In genomic region chr7:148793590-148793989, GRCh38 we compare ENCODE assay signal across 29 cellular contexts.
DNase-seq lines count a peak whose midpoint lies in the region; ATAC-seq and TF ChIP-seq lines count a peak whose summit lies in the region.
"Had no signal": no experiment of that assay in that cellular context is flagged by ENCODE, and none has a peak within 500 bp of the region (broad histone marks: within the 10 kb centered on the region; RNA-seq: fewer than 3 reads in every experiment).

No MANE protein-coding gene starts in this region.

- 98 to 100% methylated on average over 1 of the region's 1 CpG for WGBS in thyroid gland, 2 donors

- intact Hi-C loops in thyroid gland (cut with DNase I), result no loop called here

- peaks cover 25% of the 10 kb centered on the region for H3K36me3 Mint-ChIP-seq in activated naive CD4-positive, alpha-beta T cell treated with anti-CD3 and anti-CD28 coated beads, Interleukin-2, amount 50 U/mL, for 24 hours
- H3K36me3 Mint-ChIP-seq in activated naive CD4-positive, alpha-beta T cell treated with anti-CD3 and anti-CD28 coated beads, Interleukin-2, amount 10 ng/mL, durations not matched to agents 7 days and 5 days, result peaks cover 67% of the 10 kb centered on the region
- H3K36me3 Mint-ChIP-seq in stimulated activated naive B cell treated with anti-CD40 and anti-IgM and Interleukin-4, amounts not matched to agents 10 μg/mL and 1 μg/mL and 100 μg/mL, for 72 hours, result peaks cover 44 to 71% of the 10 kb centered on the region in 2 donors

- peaks cover 75% of the 10 kb centered on the region for H3K36me3 ChIP-seq in KMS-11 (ENCODE audit: insufficient read depth)
- H3K36me3 ChIP-seq in thyroid gland, result peaks cover 67% of the 10 kb centered on the region in 2 donors
- H3K36me3 ChIP-seq: ovary had no signal

- TF ChIP-seq CTCF in KMS-11 (conservative IDR thresholded peaks at IDR 0.05; ENCODE audit: low read depth, low read length) (no peak), choroid plexus epithelial cell (conservative IDR thresholded peaks at IDR 0.05; ENCODE audit: low read depth, low read length) (no peak), thyroid gland (IDR thresholded peaks at IDR 0.05) (no peak)

- H3K4me3 Mint-ChIP-seq in activated naive CD4-positive, alpha-beta T cell treated with anti-CD3 and anti-CD28 coated beads, Interleukin-2, amount 50 U/mL, for 24 hours, result no peak overlapping the region
- H3K4me3 Mint-ChIP-seq in activated naive CD4-positive, alpha-beta T cell treated with anti-CD3 and anti-CD28 coated beads, Interleukin-2, amount 10 ng/mL, durations not matched to agents 7 days and 5 days, result no peak overlapping the region
- H3K4me3 Mint-ChIP-seq in stimulated activated naive B cell treated with anti-CD40 and anti-IgM and Interleukin-4, amounts not matched to agents 10 μg/mL and 1 μg/mL and 100 μg/mL, for 72 hours, result no peak overlapping the region
- H3K4me3 Mint-ChIP-seq: activated CD4-positive, alpha-beta T cell treated with anti-CD3 and anti-CD28 coated beads, Interleukin-2, amount 10 ng/mL, durations not matched to agents 7 days and 5 days; CD14-positive monocyte; natural killer cell treated with Interleukin-12 subunit alpha and Interleukin-12 subunit beta and Interleukin-15 and Interleukin-18, amount 100 ng/mL, for 72 hours; T-helper 17 cell had no signal

- H3K9me3 Mint-ChIP-seq in activated naive CD4-positive, alpha-beta T cell treated with anti-CD3 and anti-CD28 coated beads, Interleukin-2, amount 50 U/mL, for 24 hours, result no peaks in the 10 kb centered on the region
- no peaks in the 10 kb centered on the region for H3K9me3 Mint-ChIP-seq in activated naive CD4-positive, alpha-beta T cell treated with anti-CD3 and anti-CD28 coated beads, Interleukin-2, amount 10 ng/mL, durations not matched to agents 7 days and 5 days
- no peaks in the 10 kb centered on the region for H3K9me3 Mint-ChIP-seq in stimulated activated naive B cell treated with anti-CD40 and anti-IgM and Interleukin-4, amounts not matched to agents 10 μg/mL and 1 μg/mL and 100 μg/mL, for 72 hours
- H3K9me3 Mint-ChIP-seq: activated CD4-positive, alpha-beta T cell treated with anti-CD3 and anti-CD28 coated beads, Interleukin-2, amount 10 ng/mL, durations not matched to agents 7 days and 5 days; natural killer cell treated with Interleukin-12 subunit alpha and Interleukin-12 subunit beta and Interleukin-15 and Interleukin-18, amount 100 ng/mL, for 72 hours had no signal

- H3K27ac ChIP-seq in KMS-11 (peak overlapping the region; percentile 5; the same call in 1 of the 2 replicates), thyroid gland (no peak overlapping the region)
- H3K27ac ChIP-seq: heart right ventricle, ovary, upper lobe of left lung, VCaP had no signal

- peaks cover 13% of the 10 kb centered on the region; the same call in 1 of the 2 replicates for H3K79me2 ChIP-seq in KMS-11 (ENCODE audit: insufficient read depth, low read depth)

- peaks cover 4% of the 10 kb centered on the region for H3K4me1 Mint-ChIP-seq in activated naive CD4-positive, alpha-beta T cell treated with anti-CD3 and anti-CD28 coated beads, Interleukin-2, amount 50 U/mL, for 24 hours
- H3K4me1 Mint-ChIP-seq in activated naive CD4-positive, alpha-beta T cell treated with anti-CD3 and anti-CD28 coated beads, Interleukin-2, amount 10 ng/mL, durations not matched to agents 7 days and 5 days, result peaks cover 5% of the 10 kb centered on the region
- peaks cover 0 to 2% of the 10 kb centered on the region in 2 donors for H3K4me1 Mint-ChIP-seq in stimulated activated naive B cell treated with anti-CD40 and anti-IgM and Interleukin-4, amounts not matched to agents 10 μg/mL and 1 μg/mL and 100 μg/mL, for 72 hours
- H3K4me1 Mint-ChIP-seq: CD14-positive monocyte, T-helper 17 cell had no signal

- DNase-seq in activated naive CD4-positive, alpha-beta T cell treated with anti-CD3 and anti-CD28 coated beads, Interleukin-2, amount 10 ng/mL, durations not matched to agents 7 days and 5 days, result no peak
- DNase-seq in choroid plexus epithelial cell (ENCODE audit: low read depth), result peak; percentile 15
- no peak for DNase-seq in stimulated activated naive B cell treated with anti-CD40 and anti-IgM and Interleukin-4, amounts not matched to agents 10 μg/mL and 1 μg/mL and 100 μg/mL, for 72 hours
- no peak for DNase-seq in thyroid gland
- no peak for DNase-seq in OCI-M2 (lab: John Stamatoyannopoulos, UW; ENCODE audit: unreplicated experiment)
- DNase-seq: activated CD4-positive, alpha-beta T cell treated with anti-CD3 and anti-CD28 coated beads, Interleukin-2, amount 10 ng/mL, durations not matched to agents 7 days and 5 days; activated CD8-positive, alpha-beta memory T cell treated with anti-CD3 and anti-CD28 coated beads, Interleukin-2, amount 50 U/mL, for 4 hours; activated effector memory CD4-positive, alpha-beta T cell treated with Interleukin-2 at 50 U/mL for 16 hours; amniotic stem cell; effector CD8-positive, alpha-beta T cell; foreskin melanocyte; heart right ventricle; mucosa of descending colon; NCI-H1436; NCI-H2107; NCI-H748 treated with DMSO at 0.1 percent for 48 hours; ovary; retina; stimulated activated CD4-positive, alpha-beta T cell treated with anti-CD3 and anti-CD28 coated beads, Interleukin-1b, Interleukin-23, amount 100 ng/mL, for 48 hours; stimulated activated CD8-positive, alpha-beta memory T cell treated with anti-CD3 and anti-CD28 coated beads, Interleukin-4, amount 100 ng/mL, for 48 hours; T-helper 17 cell; upper lobe of left lung had no signal

- H3K4me2 ChIP-seq in KMS-11, result peak overlapping the region; percentile 26; the same call in 1 of the 2 replicates
- H3K4me2 ChIP-seq: smooth muscle cell had no signal

- no peak overlapping the region for H3K9ac ChIP-seq in KMS-11

- ATAC-seq in stimulated activated naive B cell treated with anti-CD40 and anti-IgM and Interleukin-4, amounts not matched to agents 10 μg/mL and 1 μg/mL and 100 μg/mL, for 72 hours (replicated peaks), result no peak
- ATAC-seq: HCT116; heart right ventricle; mucosa of descending colon; natural killer cell treated with Interleukin-12 subunit alpha and Interleukin-12 subunit beta and Interleukin-15 and Interleukin-18, amount 100 ng/mL, for 72 hours; T-helper 17 cell had no signal

- H3K27me3 Mint-ChIP-seq in activated naive CD4-positive, alpha-beta T cell treated with anti-CD3 and anti-CD28 coated beads, Interleukin-2, amount 50 U/mL, for 24 hours, result no peaks in the 10 kb centered on the region
- H3K27me3 Mint-ChIP-seq in activated naive CD4-positive, alpha-beta T cell treated with anti-CD3 and anti-CD28 coated beads, Interleukin-2, amount 10 ng/mL, durations not matched to agents 7 days and 5 days, result no peaks in the 10 kb centered on the region
- no peaks in the 10 kb centered on the region for H3K27me3 Mint-ChIP-seq in stimulated activated naive B cell treated with anti-CD40 and anti-IgM and Interleukin-4, amounts not matched to agents 10 μg/mL and 1 μg/mL and 100 μg/mL, for 72 hours
- H3K27me3 Mint-ChIP-seq: activated CD4-positive, alpha-beta T cell treated with anti-CD3 and anti-CD28 coated beads, Interleukin-2, amount 10 ng/mL, durations not matched to agents 7 days and 5 days; natural killer cell treated with Interleukin-12 subunit alpha and Interleukin-12 subunit beta and Interleukin-15 and Interleukin-18, amount 100 ng/mL, for 72 hours; T-helper 17 cell had no signal

- CTCF ChIA-PET in activated naive CD4-positive, alpha-beta T cell treated with anti-CD3 and anti-CD28 coated beads, Interleukin-2, amount 10 ng/mL, durations not matched to agents 7 days and 5 days (lab: Charles Lee), result no interaction called here

- peak overlapping the region; percentile 70 for H3K27ac Mint-ChIP-seq in activated naive CD4-positive, alpha-beta T cell treated with anti-CD3 and anti-CD28 coated beads, Interleukin-2, amount 50 U/mL, for 24 hours
- H3K27ac Mint-ChIP-seq in activated naive CD4-positive, alpha-beta T cell treated with anti-CD3 and anti-CD28 coated beads, Interleukin-2, amount 10 ng/mL, durations not matched to agents 7 days and 5 days, result no peak overlapping the region
- peak overlapping the region; percentile 59 for H3K27ac Mint-ChIP-seq in stimulated activated naive B cell treated with anti-CD40 and anti-IgM and Interleukin-4, amounts not matched to agents 10 μg/mL and 1 μg/mL and 100 μg/mL, for 72 hours
- H3K27ac Mint-ChIP-seq: activated CD4-positive, alpha-beta T cell treated with anti-CD3 and anti-CD28 coated beads, Interleukin-2, amount 10 ng/mL, durations not matched to agents 7 days and 5 days; natural killer cell treated with Interleukin-12 subunit alpha and Interleukin-12 subunit beta and Interleukin-15 and Interleukin-18, amount 100 ng/mL, for 72 hours; T-helper 17 cell had no signal

- no peak for TF ChIP-seq POLR2A in thyroid gland (IDR thresholded peaks at IDR 0.05)

- no peaks in the 10 kb centered on the region for H3K9me3 ChIP-seq in thyroid gland
- H3K9me3 ChIP-seq: mucosa of descending colon, upper lobe of left lung had no signal

- no peak overlapping the region for H2AFZ ChIP-seq in KMS-11 (ENCODE audit: low read depth)

- H3K27me3 ChIP-seq in KMS-11 (ENCODE audit: insufficient read depth, low read depth) (no peaks in the 10 kb centered on the region), thyroid gland (no peaks in the 10 kb centered on the region)
- H3K27me3 ChIP-seq: heart right ventricle, ovary, upper lobe of left lung had no signal

- H3K4me1 ChIP-seq in KMS-11 (ENCODE audit: low read depth, poor library complexity, severe bottlenecking) (peaks cover 18% of the 10 kb centered on the region), thyroid gland (no peaks in the 10 kb centered on the region)
- H3K4me1 ChIP-seq: heart right ventricle, upper lobe of left lung had no signal

- no peaks in the 10 kb centered on the region for H4K20me1 ChIP-seq in KMS-11 (ENCODE audit: insufficient read depth)

- no peak overlapping the region for H3K4me3 ChIP-seq in KMS-11 (IDR thresholded peaks at IDR 0.05; ENCODE audit: insufficient read depth, low read depth, low read length)
- H3K4me3 ChIP-seq in choroid plexus epithelial cell (ENCODE audit: low read depth, low read length), result no peak overlapping the region
- no peak overlapping the region for H3K4me3 ChIP-seq in thyroid gland (replicated peaks in 1 of 3)
- H3K4me3 ChIP-seq: heart right ventricle, mucosa of descending colon, ovary, smooth muscle cell, upper lobe of left lung had no signal
